17 cellular contexts compared by ENCODE assay signal in genomic region chr16:11022002-11022401, GRCh38.
"Had no signal": no experiment of that assay in that cellular context is flagged by ENCODE, and none has a peak within 500 bp of the region (broad histone marks: within the 10 kb centered on the region; RNA-seq: fewer than 3 reads in every experiment).

No MANE protein-coding gene starts in this region.

- H3K4me3 ChIP-seq: dorsolateral prefrontal cortex, heart left ventricle, mucosa of descending colon, right atrium auricular region, sigmoid colon, skin epidermis, suprapubic skin, thyroid gland had no signal

- H3K4me3 Mint-ChIP-seq: naive thymus-derived CD8-positive, alpha-beta T cell; neural crest cell; stimulated activated naive B cell treated with anti-CD40 and anti-IgM and Interleukin-4, amounts not matched to agents 10 μg/mL and 1 μg/mL and 100 μg/mL, for 72 hours; type B pancreatic cell had no signal

- DNase-seq: cortex of kidney; dorsolateral prefrontal cortex; effector CD8-positive, alpha-beta T cell; heart left ventricle; kidney glomerular epithelial cell; mucosa of descending colon; naive thymus-derived CD8-positive, alpha-beta T cell; sigmoid colon; stimulated activated CD4-positive, alpha-beta T cell treated with anti-CD3 and anti-CD28 coated beads, Interleukin-2, amount 100 ng/mL, for 24 hours; stimulated activated CD4-positive, alpha-beta T cell treated with anti-CD3 and anti-CD28 coated beads, Interleukin-4, amount 100 ng/mL, for 4 hours; stimulated activated naive B cell treated with anti-CD40 and anti-IgM and Interleukin-4, amounts not matched to agents 10 μg/mL and 1 μg/mL and 100 μg/mL, for 72 hours; thyroid gland had no signal

- H3K27me3 Mint-ChIP-seq: naive thymus-derived CD8-positive, alpha-beta T cell; stimulated activated naive B cell treated with anti-CD40 and anti-IgM and Interleukin-4, amounts not matched to agents 10 μg/mL and 1 μg/mL and 100 μg/mL, for 72 hours; type B pancreatic cell had no signal

- H3K27me3 ChIP-seq: dorsolateral prefrontal cortex, heart left ventricle, right atrium auricular region, sigmoid colon, suprapubic skin, thyroid gland had no signal

- ATAC-seq: heart left ventricle; mucosa of descending colon; naive thymus-derived CD8-positive, alpha-beta T cell; stimulated activated naive B cell treated with anti-CD40 and anti-IgM and Interleukin-4, amounts not matched to agents 10 μg/mL and 1 μg/mL and 100 μg/mL, for 72 hours had no signal

- H3K27ac ChIP-seq: heart left ventricle, right atrium auricular region, sigmoid colon, suprapubic skin, thyroid gland had no signal

- H3K27ac Mint-ChIP-seq: stimulated activated naive B cell treated with anti-CD40 and anti-IgM and Interleukin-4, amounts not matched to agents 10 μg/mL and 1 μg/mL and 100 μg/mL, for 72 hours; type B pancreatic cell had no signal
